Comparison of ENCODE assay signal across 15 cellular contexts in the genomic region with DNA sequence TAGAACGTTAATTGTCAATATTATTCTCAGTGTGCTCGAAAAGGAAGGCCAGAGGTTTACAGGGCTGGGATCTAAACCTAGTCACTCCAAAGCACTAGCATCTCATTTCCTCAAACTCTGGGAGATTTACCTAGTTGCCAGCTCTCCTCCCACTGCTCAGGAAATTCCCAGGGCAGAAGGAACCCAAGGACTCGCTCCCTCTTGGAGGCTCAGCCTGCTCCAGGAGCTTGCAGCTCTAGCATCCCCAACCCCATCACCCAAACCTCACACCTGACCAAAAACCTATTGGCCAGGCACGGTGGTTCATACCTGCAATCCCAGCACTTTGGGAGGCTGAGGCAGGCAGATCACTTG. TPM values are rescaled to one million over a fixed set of nuclear protein-coding genes. Genes with fewer than 3 reads are reported as not detected.
DNase-seq lines count a peak whose midpoint lies in the region; ATAC-seq lines count a peak whose summit lies in the region.
"Had no signal": no experiment of that assay in that cellular context is flagged by ENCODE, and none has a peak within 500 bp of the region (broad histone marks: within the 10 kb centered on the region; RNA-seq: fewer than 3 reads in every experiment).

No MANE protein-coding gene starts in this region.

- POLR2A ChIA-PET in T-cell (lab: Charles Lee), result interaction anchor here in 1 of 2 donors (0.6 to 0.8 kb wide), 3 partner anchors 12 to 34 kb away, joined by 3 to 4 read pairs (median 3); no protein-coding TSS in a partner anchor

- intact Hi-C loops in activated naive CD4-positive, alpha-beta T cell treated with anti-CD3 and anti-CD28 coated beads for 36 hours (cut with micrococcal nuclease), result no loop called here
- intact Hi-C loops in sciatic nerve (cut with DNase I), result no loop called here

- ATAC-seq in T-cell (replicated peaks in 1 of 4) (no peak), left lobe of liver (peak; percentile 35), sciatic nerve (peak; percentile 40)
- ATAC-seq: activated CD4-positive, alpha-beta T cell treated with anti-CD3 and anti-CD28 coated beads for 36 hours; natural killer cell had no signal

- no peak overlapping the region for H3K4me3 Mint-ChIP-seq in activated naive CD4-positive, alpha-beta T cell treated with anti-CD3 and anti-CD28 coated beads for 36 hours
- H3K4me3 Mint-ChIP-seq in T-cell, result peak overlapping the region in 2 of 3 donors; percentile 6 to 51
- H3K4me3 Mint-ChIP-seq: activated CD4-positive, alpha-beta T cell treated with anti-CD3 and anti-CD28 coated beads for 36 hours; natural killer cell had no signal

- H3K36me3 Mint-ChIP-seq in activated naive CD4-positive, alpha-beta T cell treated with anti-CD3 and anti-CD28 coated beads for 36 hours (ENCODE audit: low read depth), result peaks cover 6% of the 10 kb centered on the region
- peaks cover 23% of the 10 kb centered on the region for H3K36me3 Mint-ChIP-seq in T-cell
- H3K36me3 Mint-ChIP-seq: natural killer cell had no signal

- no peaks in the 10 kb centered on the region for H3K9me3 Mint-ChIP-seq in activated naive CD4-positive, alpha-beta T cell treated with anti-CD3 and anti-CD28 coated beads for 36 hours
- no peaks in the 10 kb centered on the region for H3K9me3 Mint-ChIP-seq in T-cell
- H3K9me3 Mint-ChIP-seq: natural killer cell had no signal

- H3K4me1 Mint-ChIP-seq in activated naive CD4-positive, alpha-beta T cell treated with anti-CD3 and anti-CD28 coated beads for 36 hours (ENCODE audit: low read depth), result peaks cover 79% of the 10 kb centered on the region
- peaks cover 77 to 86% (median 83%) of the 10 kb centered on the region in 3 donors for H3K4me1 Mint-ChIP-seq in T-cell

- H3K27me3 Mint-ChIP-seq in activated naive CD4-positive, alpha-beta T cell treated with anti-CD3 and anti-CD28 coated beads for 36 hours (ENCODE audit: low read depth), result no peaks in the 10 kb centered on the region
- no peaks in the 10 kb centered on the region for H3K27me3 Mint-ChIP-seq in T-cell
- H3K27me3 Mint-ChIP-seq: activated CD4-positive, alpha-beta T cell treated with anti-CD3 and anti-CD28 coated beads for 36 hours had no signal

- DNase-seq in activated naive CD4-positive, alpha-beta T cell treated with anti-CD3 and anti-CD28 coated beads for 36 hours, result no peak
- no peak for DNase-seq in activated naive CD4-positive, alpha-beta T cell treated with Interleukin-2 at 50 U/mL for 16 hours
- DNase-seq in T-cell (no peak), left lobe of liver (ENCODE audit: low spot score) (peak; percentile 44), sciatic nerve (ENCODE audit: low spot score) (no peak), ureter (ENCODE audit: low spot score) (no peak), NCI-H345 (lab: John Stamatoyannopoulos, UW) (no peak), cerebellar cortex (ENCODE audit: low spot score) (no peak)
- DNase-seq: ACHN; activated CD4-positive, alpha-beta T cell treated with anti-CD3 and anti-CD28 coated beads for 36 hours; brain microvascular endothelial cell; DMS 273 treated with DMSO at 0.1 percent for 48 hours; natural killer cell; NCI-H1417 treated with DMSO at 0.1 percent for 48 hours; T-helper 1 cell had no signal

- CTCF ChIA-PET in activated naive CD4-positive, alpha-beta T cell treated with anti-CD3 and anti-CD28 coated beads for 36 hours (lab: Charles Lee), result interaction anchor here (1.1 kb wide), 1 partner anchor 39 kb away, joined by 3 read pairs; no protein-coding TSS in a partner anchor
- CTCF ChIA-PET in T-cell (lab: Charles Lee), result no interaction called here

- H3K27ac Mint-ChIP-seq in activated naive CD4-positive, alpha-beta T cell treated with anti-CD3 and anti-CD28 coated beads for 36 hours, result peak overlapping the region; percentile 28
- H3K27ac Mint-ChIP-seq in T-cell, result peak overlapping the region; percentile 74 to 78
- H3K27ac Mint-ChIP-seq: natural killer cell had no signal

RNA-seq across cellular contexts. Expression of gene SERINC5, which starts 26.0 kb away (rescaled TPM):
- total RNA-seq in activated naive CD4-positive, alpha-beta T cell treated with anti-CD3 and anti-CD28 coated beads for 36 hours, result 10 to 100 TPM; 34.8 to 36.4 TPM
- total RNA-seq in T-cell (100 to 1,000 TPM; 109 to 170 (median 112) TPM), left lobe of liver (54.6 TPM), sciatic nerve (70.2 TPM), ureter (89.9 TPM)

Comparison
In these comparisons a context has a peak if more than half of its experiments do, and no peak if none do; other contexts are left out.
1. ATAC-seq: peak in left lobe of liver (single experiment) and sciatic nerve (single experiment); none in T-cell (0 of 4).